In genomic region chr11:65817815-65818680, GRCh38 we compare ENCODE assay signal across 1 cellular context.
TF ChIP-seq lines count a peak whose summit lies in the region.

No MANE protein-coding gene starts in this region.

TF ChIP-seq in K562, 482 proteins besides CTCF, POLR2A, EP300 and RAD21 (continued from another document and continues in another):
- TF ChIP-seq, protein P1, sequence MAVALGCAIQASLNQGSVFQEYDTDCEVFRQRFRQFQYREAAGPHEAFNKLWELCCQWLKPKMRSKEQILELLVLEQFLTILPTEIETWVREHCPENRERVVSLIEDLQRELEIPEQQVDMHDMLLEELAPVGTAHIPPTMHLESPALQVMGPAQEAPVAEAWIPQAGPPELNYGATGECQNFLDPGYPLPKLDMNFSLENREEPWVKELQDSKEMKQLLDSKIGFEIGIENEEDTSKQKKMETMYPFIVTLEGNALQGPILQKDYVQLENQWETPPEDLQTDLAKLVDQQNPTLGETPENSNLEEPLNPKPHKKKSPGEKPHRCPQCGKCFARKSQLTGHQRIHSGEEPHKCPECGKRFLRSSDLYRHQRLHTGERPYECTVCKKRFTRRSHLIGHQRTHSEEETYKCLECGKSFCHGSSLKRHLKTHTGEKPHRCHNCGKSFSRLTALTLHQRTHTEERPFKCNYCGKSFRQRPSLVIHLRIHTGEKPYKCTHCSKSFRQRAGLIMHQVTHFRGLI (CRISPR knock-in tag; IDR thresholded peaks at IDR 0.05): no peak
- no peak for TF ChIP-seq NFE2L1 (tag; IDR thresholded peaks at IDR 0.05; ENCODE audit: borderline replicate concordance, low read depth)
- TF ChIP-seq, protein P2, sequence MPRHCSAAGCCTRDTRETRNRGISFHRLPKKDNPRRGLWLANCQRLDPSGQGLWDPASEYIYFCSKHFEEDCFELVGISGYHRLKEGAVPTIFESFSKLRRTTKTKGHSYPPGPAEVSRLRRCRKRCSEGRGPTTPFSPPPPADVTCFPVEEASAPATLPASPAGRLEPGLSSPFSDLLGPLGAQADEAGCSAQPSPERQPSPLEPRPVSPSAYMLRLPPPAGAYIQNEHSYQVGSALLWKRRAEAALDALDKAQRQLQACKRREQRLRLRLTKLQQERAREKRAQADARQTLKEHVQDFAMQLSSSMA (CRISPR knock-in tag; IDR thresholded peaks at IDR 0.05): no peak
- TF ChIP-seq, protein P3, sequence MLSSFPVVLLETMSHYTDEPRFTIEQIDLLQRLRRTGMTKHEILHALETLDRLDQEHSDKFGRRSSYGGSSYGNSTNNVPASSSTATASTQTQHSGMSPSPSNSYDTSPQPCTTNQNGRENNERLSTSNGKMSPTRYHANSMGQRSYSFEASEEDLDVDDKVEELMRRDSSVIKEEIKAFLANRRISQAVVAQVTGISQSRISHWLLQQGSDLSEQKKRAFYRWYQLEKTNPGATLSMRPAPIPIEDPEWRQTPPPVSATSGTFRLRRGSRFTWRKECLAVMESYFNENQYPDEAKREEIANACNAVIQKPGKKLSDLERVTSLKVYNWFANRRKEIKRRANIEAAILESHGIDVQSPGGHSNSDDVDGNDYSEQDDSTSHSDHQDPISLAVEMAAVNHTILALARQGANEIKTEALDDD (IDR thresholded peaks at IDR 0.05): no peak
- no peak for TF ChIP-seq NCOA6 (IDR thresholded peaks at IDR 0.05)
- peak; percentile 62; the same call in 1 of the 2 replicates for TF ChIP-seq SP1 (CRISPR knock-in tag; IDR thresholded peaks at IDR 0.05)
- TF ChIP-seq ZNF444 (CRISPR knock-in tag; IDR thresholded peaks at IDR 0.05): no peak
- TF ChIP-seq EZH2 (IDR thresholded peaks at IDR 0.05; ENCODE audit: borderline replicate concordance, low read depth, low read length): no peak
- TF ChIP-seq ILF3 (IDR thresholded peaks at IDR 0.05; ENCODE audit: borderline replicate concordance): no peak
- TF ChIP-seq ZNF668 (CRISPR knock-in tag; IDR thresholded peaks at IDR 0.05): no peak
- TF ChIP-seq KDM5B (IDR thresholded peaks at IDR 0.05; ENCODE audit: insufficient replicate concordance, low read depth, low read length): no peak
- TF ChIP-seq CHCHD3 (CRISPR knock-in tag; IDR thresholded peaks at IDR 0.05): no peak
- TF ChIP-seq NCOA1 (IDR thresholded peaks at IDR 0.05; ENCODE audit: low read depth): no peak
- TF ChIP-seq, protein P4, sequence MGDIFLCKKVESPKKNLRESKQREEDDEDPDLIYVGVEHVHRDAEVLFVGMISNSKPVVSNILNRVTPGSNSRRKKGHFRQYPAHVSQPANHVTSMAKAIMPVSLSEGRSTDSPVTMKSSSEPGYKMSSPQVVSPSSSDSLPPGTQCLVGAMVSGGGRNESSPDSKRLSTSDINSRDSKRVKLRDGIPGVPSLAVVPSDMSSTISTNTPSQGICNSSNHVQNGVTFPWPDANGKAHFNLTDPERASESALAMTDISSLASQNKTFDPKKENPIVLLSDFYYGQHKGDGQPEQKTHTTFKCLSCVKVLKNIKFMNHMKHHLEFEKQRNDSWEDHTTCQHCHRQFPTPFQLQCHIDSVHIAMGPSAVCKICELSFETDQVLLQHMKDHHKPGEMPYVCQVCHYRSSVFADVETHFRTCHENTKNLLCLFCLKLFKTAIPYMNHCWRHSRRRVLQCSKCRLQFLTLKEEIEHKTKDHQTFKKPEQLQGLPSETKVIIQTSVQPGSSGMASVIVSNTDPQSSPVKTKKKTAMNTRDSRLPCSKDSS (IDR thresholded peaks at IDR 0.05; ENCODE audit: low read depth, partially characterized antibody): no peak
- TF ChIP-seq TAF7 (tag; IDR thresholded peaks at IDR 0.05): no peak
- TF ChIP-seq, protein P5, sequence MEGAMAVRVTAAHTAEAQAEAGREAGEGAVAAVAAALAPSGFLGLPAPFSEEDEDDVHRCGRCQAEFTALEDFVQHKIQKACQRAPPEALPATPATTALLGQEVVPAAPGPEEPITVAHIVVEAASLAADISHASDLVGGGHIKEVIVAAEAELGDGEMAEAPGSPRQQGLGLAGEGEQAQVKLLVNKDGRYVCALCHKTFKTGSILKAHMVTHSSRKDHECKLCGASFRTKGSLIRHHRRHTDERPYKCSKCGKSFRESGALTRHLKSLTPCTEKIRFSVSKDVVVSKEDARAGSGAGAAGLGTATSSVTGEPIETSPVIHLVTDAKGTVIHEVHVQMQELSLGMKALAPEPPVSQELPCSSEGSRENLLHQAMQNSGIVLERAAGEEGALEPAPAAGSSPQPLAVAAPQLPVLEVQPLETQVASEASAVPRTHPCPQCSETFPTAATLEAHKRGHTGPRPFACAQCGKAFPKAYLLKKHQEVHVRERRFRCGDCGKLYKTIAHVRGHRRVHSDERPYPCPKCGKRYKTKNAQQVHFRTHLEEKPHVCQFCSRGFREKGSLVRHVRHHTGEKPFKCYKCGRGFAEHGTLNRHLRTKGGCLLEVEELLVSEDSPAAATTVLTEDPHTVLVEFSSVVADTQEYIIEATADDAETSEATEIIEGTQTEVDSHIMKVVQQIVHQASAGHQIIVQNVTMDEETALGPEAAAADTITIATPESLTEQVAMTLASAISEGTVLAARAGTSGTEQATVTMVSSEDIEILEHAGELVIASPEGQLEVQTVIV (CRISPR knock-in tag; IDR thresholded peaks at IDR 0.05; ENCODE audit: borderline replicate concordance): no peak
- TF ChIP-seq LCOR (CRISPR knock-in tag; IDR thresholded peaks at IDR 0.05): peak; percentile 79; the same call in 1 of the 2 replicates
- no peak for TF ChIP-seq PKNOX1 (IDR thresholded peaks at IDR 0.05)
- no peak for TF ChIP-seq TCFL5 (CRISPR knock-in tag; conservative IDR thresholded peaks at IDR 0.05)
- TF ChIP-seq, protein P6, sequence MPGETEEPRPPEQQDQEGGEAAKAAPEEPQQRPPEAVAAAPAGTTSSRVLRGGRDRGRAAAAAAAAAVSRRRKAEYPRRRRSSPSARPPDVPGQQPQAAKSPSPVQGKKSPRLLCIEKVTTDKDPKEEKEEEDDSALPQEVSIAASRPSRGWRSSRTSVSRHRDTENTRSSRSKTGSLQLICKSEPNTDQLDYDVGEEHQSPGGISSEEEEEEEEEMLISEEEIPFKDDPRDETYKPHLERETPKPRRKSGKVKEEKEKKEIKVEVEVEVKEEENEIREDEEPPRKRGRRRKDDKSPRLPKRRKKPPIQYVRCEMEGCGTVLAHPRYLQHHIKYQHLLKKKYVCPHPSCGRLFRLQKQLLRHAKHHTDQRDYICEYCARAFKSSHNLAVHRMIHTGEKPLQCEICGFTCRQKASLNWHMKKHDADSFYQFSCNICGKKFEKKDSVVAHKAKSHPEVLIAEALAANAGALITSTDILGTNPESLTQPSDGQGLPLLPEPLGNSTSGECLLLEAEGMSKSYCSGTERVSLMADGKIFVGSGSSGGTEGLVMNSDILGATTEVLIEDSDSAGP (CRISPR knock-in tag; IDR thresholded peaks at IDR 0.05): no peak
- no peak for TF ChIP-seq CREBBP (IDR thresholded peaks at IDR 0.05; ENCODE audit: low read depth, low read length)
- TF ChIP-seq IRF2 (CRISPR knock-in tag; IDR thresholded peaks at IDR 0.05): no peak
- no peak for TF ChIP-seq HDAC3 (IDR thresholded peaks at IDR 0.05; ENCODE audit: borderline replicate concordance, partially characterized antibody)
- TF ChIP-seq HINFP (tag; conservative IDR thresholded peaks at IDR 0.05; ENCODE audit: low read depth): no peak
- TF ChIP-seq DDX20 (tag; IDR thresholded peaks at IDR 0.05; ENCODE audit: low read depth): no peak
- no peak for TF ChIP-seq ZBTB2 (IDR thresholded peaks at IDR 0.05)
- TF ChIP-seq SAFB (IDR thresholded peaks at IDR 0.05; ENCODE audit: borderline replicate concordance, low read depth, low read length): 0 out of 2 replicates have a peak, but pooled peaks have one; percentile 42
- TF ChIP-seq ZNF197 (CRISPR knock-in tag; IDR thresholded peaks at IDR 0.05; ENCODE audit: low read depth): 0 out of 2 replicates have a peak, but pooled peaks have one; percentile 74
- TF ChIP-seq STAG1 (CRISPR knock-in tag; IDR thresholded peaks at IDR 0.05; ENCODE audit: borderline replicate concordance): peak; percentile 81; the same call in 1 of the 2 replicates
- no peak for TF ChIP-seq POLR3A (IDR thresholded peaks at IDR 0.05; ENCODE audit: borderline replicate concordance, extremely low read depth, insufficient read depth, insufficient read length)
- no peak for TF ChIP-seq SLC30A9 (CRISPR knock-in tag; IDR thresholded peaks at IDR 0.05)
- TF ChIP-seq, protein P7, sequence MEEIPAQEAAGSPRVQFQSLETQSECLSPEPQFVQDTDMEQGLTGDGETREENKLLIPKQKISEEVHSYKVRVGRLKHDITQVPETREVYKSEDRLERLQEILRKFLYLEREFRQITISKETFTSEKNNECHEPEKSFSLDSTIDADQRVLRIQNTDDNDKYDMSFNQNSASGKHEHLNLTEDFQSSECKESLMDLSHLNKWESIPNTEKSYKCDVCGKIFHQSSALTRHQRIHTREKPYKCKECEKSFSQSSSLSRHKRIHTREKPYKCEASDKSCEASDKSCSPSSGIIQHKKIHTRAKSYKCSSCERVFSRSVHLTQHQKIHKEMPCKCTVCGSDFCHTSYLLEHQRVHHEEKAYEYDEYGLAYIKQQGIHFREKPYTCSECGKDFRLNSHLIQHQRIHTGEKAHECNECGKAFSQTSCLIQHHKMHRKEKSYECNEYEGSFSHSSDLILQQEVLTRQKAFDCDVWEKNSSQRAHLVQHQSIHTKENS (CRISPR knock-in tag; IDR thresholded peaks at IDR 0.05): no peak
- TF ChIP-seq ZNF764 (CRISPR knock-in tag; IDR thresholded peaks at IDR 0.05; ENCODE audit: low read depth): no peak
- no peak for TF ChIP-seq HLTF (IDR thresholded peaks at IDR 0.05)
- TF ChIP-seq ETS2 (tag; IDR thresholded peaks at IDR 0.05; ENCODE audit: borderline replicate concordance, poor library complexity, severe bottlenecking): no peak
- no peak for TF ChIP-seq ZNF766 (CRISPR knock-in tag; conservative IDR thresholded peaks at IDR 0.05)
- TF ChIP-seq EWSR1 (IDR thresholded peaks at IDR 0.05; ENCODE audit: borderline replicate concordance, low read depth, partially characterized antibody): no peak
- no peak for TF ChIP-seq MTA1 (IDR thresholded peaks at IDR 0.05; ENCODE audit: borderline replicate concordance)
- peak in 1 of 2 experiments; percentile 52; a peak in 3 of 4 replicates for TF ChIP-seq MNT (conservative IDR thresholded peaks at IDR 0.05)
- TF ChIP-seq SRSF1 (IDR thresholded peaks at IDR 0.05; ENCODE audit: low read depth, low read length): no peak
- TF ChIP-seq, protein P8, sequence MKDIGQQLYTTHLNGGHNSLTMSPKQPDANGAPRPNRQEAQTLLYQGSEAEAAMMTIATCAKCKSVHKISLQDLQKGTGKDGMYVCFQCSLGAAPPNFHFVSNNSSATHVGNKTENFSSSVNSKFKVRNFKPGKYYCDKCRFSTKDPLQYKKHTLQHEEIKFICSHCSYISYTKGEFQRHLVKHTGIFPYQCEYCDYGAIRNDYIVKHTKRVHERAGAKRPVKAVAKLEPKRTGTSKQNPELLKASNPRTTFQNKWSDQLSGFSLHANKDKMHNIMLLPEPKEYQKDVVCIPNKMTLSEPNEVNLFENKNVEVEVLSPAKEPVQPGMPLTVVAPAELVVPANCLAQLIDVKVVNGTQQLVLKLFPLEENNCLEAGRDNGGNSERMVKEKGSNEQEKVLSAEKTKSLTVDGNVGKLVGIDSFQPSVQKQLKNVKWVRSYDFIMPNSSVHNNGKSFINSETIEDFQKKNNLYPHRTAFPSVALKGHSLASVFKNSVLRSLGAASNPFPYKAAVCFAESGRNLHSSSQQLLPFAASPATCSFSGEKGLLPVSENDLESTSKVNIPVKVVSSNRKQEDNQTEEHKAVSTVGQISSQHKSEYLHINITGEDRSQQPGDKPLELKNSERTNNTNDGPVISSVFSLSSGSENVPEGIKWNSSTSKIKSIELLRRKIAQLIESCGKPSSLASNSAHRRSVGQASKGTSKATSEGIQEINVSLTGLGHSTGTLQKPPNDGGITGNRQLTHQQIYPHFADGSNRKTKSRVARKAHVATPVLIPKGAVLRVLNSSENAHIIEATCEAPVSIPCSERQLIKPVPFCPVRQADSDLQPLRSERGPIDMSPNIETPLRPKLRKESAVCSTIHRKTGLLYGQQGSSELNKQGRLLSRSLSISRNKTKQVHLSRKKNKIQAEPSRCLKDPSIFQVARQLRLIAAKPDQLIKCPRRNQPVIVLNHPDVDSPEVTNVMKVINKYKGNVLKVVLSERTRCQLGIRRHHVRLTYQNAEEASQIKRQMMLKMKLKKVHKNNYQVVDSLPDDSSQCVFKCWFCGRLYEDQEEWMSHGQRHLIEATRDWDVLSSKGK (CRISPR knock-in tag; IDR thresholded peaks at IDR 0.05): no peak
- TF ChIP-seq ZNF217 (CRISPR knock-in tag; IDR thresholded peaks at IDR 0.05): no peak
